In the genomic region with DNA sequence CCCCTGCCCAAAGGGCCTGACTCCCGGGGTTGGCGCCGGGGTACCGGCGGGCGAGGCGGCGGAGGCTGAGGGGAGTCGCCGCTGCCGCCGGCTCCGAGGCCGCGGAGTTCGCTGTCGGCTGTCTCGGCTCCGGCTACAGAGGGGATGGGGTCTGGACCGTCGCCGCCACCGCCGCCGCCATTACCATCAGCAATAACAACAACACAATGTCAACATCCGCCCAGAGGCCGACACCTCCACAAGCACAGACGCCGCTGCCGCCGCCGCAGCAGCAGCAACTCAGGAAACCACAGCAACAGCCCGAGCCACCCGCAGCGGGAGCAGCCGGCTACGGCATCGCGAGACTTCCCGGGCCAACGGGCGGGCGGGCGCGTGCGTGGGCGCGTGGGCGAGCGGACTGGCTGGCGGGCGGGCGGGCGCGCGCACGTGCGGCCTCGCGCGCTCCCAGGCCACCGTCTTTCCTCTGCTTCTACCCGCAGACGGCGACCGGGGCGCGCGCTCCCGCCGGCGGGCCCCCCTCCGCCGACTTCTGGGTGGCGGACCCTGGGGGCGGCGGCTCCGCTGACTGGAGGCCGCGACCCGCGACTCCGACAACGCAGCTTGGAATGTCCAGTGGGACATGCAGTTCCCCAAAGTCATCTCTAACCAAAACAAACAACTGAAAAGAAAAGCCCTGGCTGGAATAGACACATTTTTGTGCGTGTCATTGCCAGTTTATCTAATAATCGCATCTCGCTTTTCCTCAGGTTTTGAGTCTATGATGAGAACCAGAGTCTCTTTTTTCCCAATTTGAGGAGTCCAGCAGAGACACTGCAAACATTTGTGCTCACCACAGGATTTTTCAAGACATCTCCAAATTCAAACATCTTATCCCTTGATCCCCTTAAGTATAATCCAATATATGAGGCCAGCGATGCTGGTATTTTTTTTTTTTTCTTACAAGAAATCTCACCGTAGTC, we compare ENCODE assay signal across 1 cellular context.
TF ChIP-seq lines count a peak whose summit lies in the region.

A gene (minus strand): TSS at position 289 of the 959 bp plus-strand sequence. CDS start 305 bp downstream, outside the sequence.

TF ChIP-seq in K562, 482 proteins besides CTCF, POLR2A, EP300 and RAD21 (continued from another document and continues in another):
- TF ChIP-seq RB1 (IDR thresholded peaks at IDR 0.05; ENCODE audit: low read depth) (no peak; the same call in none of the 2 replicates), POLR2H (tag; IDR thresholded peaks at IDR 0.05; ENCODE audit: low read depth) (peak; percentile 65), MAZ (CRISPR knock-in tag; conservative IDR thresholded peaks at IDR 0.05 in 1 of 2, IDR thresholded peaks at IDR 0.05 in 1 of 2) (peak; percentile 43 to 44; a peak in 3 of 4 replicates), ZNF384 (IDR thresholded peaks at IDR 0.05; ENCODE audit: low read depth, low read length) (no peak), CC2D1A (IDR thresholded peaks at IDR 0.05) (no peak), HMGN3 (IDR thresholded peaks at IDR 0.05; ENCODE audit: borderline replicate concordance, extremely low read depth, insufficient read length, low read depth, low read length) (peak; percentile 65), TRIM28 (IDR thresholded peaks at IDR 0.05) (no peak), HCFC1 (IDR thresholded peaks at IDR 0.05; ENCODE audit: low read depth, low read length) (peak; percentile 22; the same call in 1 of the 2 replicates), POLR2B (IDR thresholded peaks at IDR 0.05; ENCODE audit: low read depth, partially characterized antibody) (peak; percentile 87), PTBP1 (IDR thresholded peaks at IDR 0.05; ENCODE audit: low read depth, low read length) (0 out of 2 replicates have a peak, but pooled peaks have one; percentile 34), SOX6 (IDR thresholded peaks at IDR 0.05) (peak; percentile 20), E2F3 (CRISPR knock-in tag; IDR thresholded peaks at IDR 0.05) (peak; percentile 37; the same call in 1 of the 2 replicates), MYC (IDR thresholded peaks at IDR 0.05; ENCODE audit: low read depth, low read length) (peak; percentile 69; the same call in 1 of the 2 replicates), MYC (CRISPR knock-in tag; IDR thresholded peaks at IDR 0.05; ENCODE audit: borderline replicate concordance, low read depth) (no peak), TEAD1 (CRISPR knock-in tag; IDR thresholded peaks at IDR 0.05) (0 out of 4 replicates have a peak, but pooled peaks of 1 of the 2 experiments have one; percentile 28), SIN3B (IDR thresholded peaks at IDR 0.05; ENCODE audit: low read depth) (peak; percentile 43; the same call in 1 of the 2 replicates), ETV6 (IDR thresholded peaks at IDR 0.05; ENCODE audit: borderline replicate concordance in 1 of 2, low read depth in 2 of 2, low read length in 1 of 2) (no peak), ETV6 (CRISPR knock-in tag; IDR thresholded peaks at IDR 0.05; ENCODE audit: borderline replicate concordance) (no peak), KLF6 (CRISPR knock-in tag; IDR thresholded peaks at IDR 0.05; ENCODE audit: borderline replicate concordance) (no peak), NCOR1 (IDR thresholded peaks at IDR 0.05) (peak; percentile 39), RBBP5 (IDR thresholded peaks at IDR 0.05; ENCODE audit: borderline replicate concordance, insufficient read depth, low read length, poor library complexity, severe bottlenecking) (peak; percentile 96), DMBX1 (CRISPR knock-in tag; IDR thresholded peaks at IDR 0.05; ENCODE audit: borderline replicate concordance) (peak; percentile 87), SMARCA4 (IDR thresholded peaks at IDR 0.05) (0 out of 2 replicates have a peak, but pooled peaks have one; percentile 30), ERF (CRISPR knock-in tag; IDR thresholded peaks at IDR 0.05) (peak; percentile 77; the same call in 1 of the 2 replicates), BCL6 (CRISPR knock-in tag; IDR thresholded peaks at IDR 0.05) (no peak), NRF1 (conservative IDR thresholded peaks at IDR 0.05 in 1 of 2, IDR thresholded peaks at IDR 0.05 in 1 of 2) (peak in 1 of 2 experiments; percentile 85), KLF1 (tag; IDR thresholded peaks at IDR 0.05) (0 out of 2 replicates have a peak, but pooled peaks have one; percentile 15), CCNT2 (IDR thresholded peaks at IDR 0.05; ENCODE audit: borderline replicate concordance, extremely low read depth, insufficient read length, low read depth, low read length) (peak; percentile 64), BHLHE40 (IDR thresholded peaks at IDR 0.05; ENCODE audit: low read length) (peak; percentile 67), NFE2 (IDR thresholded peaks at IDR 0.05; ENCODE audit: low read depth) (peak; percentile 26; the same call in 1 of the 2 replicates), ZFP36 (IDR thresholded peaks at IDR 0.05; ENCODE audit: low read depth, low read length, partially characterized antibody) (peak; percentile 20), SMARCA5 (IDR thresholded peaks at IDR 0.05) (no peak), ETV1 (tag; conservative IDR thresholded peaks at IDR 0.05; ENCODE audit: low read depth) (peak; percentile 58; the same call in 1 of the 2 replicates)
- TF ChIP-seq, protein P1, sequence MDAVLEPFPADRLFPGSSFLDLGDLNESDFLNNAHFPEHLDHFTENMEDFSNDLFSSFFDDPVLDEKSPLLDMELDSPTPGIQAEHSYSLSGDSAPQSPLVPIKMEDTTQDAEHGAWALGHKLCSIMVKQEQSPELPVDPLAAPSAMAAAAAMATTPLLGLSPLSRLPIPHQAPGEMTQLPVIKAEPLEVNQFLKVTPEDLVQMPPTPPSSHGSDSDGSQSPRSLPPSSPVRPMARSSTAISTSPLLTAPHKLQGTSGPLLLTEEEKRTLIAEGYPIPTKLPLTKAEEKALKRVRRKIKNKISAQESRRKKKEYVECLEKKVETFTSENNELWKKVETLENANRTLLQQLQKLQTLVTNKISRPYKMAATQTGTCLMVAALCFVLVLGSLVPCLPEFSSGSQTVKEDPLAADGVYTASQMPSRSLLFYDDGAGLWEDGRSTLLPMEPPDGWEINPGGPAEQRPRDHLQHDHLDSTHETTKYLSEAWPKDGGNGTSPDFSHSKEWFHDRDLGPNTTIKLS (IDR thresholded peaks at IDR 0.05; ENCODE audit: borderline replicate concordance, low read depth), result peak; percentile 78
- TF ChIP-seq, protein P2, sequence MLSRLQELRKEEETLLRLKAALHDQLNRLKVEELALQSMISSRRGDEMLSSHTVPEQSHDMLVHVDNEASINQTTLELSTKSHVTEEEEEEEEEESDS (CRISPR knock-in tag; IDR thresholded peaks at IDR 0.05), result no peak
- TF ChIP-seq, protein P3, sequence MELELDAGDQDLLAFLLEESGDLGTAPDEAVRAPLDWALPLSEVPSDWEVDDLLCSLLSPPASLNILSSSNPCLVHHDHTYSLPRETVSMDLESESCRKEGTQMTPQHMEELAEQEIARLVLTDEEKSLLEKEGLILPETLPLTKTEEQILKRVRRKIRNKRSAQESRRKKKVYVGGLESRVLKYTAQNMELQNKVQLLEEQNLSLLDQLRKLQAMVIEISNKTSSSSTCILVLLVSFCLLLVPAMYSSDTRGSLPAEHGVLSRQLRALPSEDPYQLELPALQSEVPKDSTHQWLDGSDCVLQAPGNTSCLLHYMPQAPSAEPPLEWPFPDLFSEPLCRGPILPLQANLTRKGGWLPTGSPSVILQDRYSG (tag; conservative IDR thresholded peaks at IDR 0.05; ENCODE audit: low read depth), result no peak
- TF ChIP-seq, protein P4, sequence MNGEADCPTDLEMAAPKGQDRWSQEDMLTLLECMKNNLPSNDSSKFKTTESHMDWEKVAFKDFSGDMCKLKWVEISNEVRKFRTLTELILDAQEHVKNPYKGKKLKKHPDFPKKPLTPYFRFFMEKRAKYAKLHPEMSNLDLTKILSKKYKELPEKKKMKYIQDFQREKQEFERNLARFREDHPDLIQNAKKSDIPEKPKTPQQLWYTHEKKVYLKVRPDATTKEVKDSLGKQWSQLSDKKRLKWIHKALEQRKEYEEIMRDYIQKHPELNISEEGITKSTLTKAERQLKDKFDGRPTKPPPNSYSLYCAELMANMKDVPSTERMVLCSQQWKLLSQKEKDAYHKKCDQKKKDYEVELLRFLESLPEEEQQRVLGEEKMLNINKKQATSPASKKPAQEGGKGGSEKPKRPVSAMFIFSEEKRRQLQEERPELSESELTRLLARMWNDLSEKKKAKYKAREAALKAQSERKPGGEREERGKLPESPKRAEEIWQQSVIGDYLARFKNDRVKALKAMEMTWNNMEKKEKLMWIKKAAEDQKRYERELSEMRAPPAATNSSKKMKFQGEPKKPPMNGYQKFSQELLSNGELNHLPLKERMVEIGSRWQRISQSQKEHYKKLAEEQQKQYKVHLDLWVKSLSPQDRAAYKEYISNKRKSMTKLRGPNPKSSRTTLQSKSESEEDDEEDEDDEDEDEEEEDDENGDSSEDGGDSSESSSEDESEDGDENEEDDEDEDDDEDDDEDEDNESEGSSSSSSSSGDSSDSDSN (IDR thresholded peaks at IDR 0.05; ENCODE audit: borderline replicate concordance in 1 of 2, low read depth in 2 of 2, low read length in 2 of 2), result peak; percentile 20 to 40; a peak in 2 of 4 replicates
- TF ChIP-seq, protein P5, sequence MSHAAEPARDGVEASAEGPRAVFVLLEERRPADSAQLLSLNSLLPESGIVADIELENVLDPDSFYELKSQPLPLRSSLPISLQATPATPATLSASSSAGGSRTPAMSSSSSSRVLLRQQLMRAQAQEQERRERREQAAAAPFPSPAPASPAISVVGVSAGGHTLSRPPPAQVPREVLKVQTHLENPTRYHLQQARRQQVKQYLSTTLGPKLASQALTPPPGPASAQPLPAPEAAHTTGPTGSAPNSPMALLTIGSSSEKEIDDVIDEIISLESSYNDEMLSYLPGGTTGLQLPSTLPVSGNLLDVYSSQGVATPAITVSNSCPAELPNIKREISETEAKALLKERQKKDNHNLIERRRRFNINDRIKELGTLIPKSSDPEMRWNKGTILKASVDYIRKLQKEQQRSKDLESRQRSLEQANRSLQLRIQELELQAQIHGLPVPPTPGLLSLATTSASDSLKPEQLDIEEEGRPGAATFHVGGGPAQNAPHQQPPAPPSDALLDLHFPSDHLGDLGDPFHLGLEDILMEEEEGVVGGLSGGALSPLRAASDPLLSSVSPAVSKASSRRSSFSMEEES (CRISPR knock-in tag; IDR thresholded peaks at IDR 0.05), result no peak
- TF ChIP-seq, protein P6, sequence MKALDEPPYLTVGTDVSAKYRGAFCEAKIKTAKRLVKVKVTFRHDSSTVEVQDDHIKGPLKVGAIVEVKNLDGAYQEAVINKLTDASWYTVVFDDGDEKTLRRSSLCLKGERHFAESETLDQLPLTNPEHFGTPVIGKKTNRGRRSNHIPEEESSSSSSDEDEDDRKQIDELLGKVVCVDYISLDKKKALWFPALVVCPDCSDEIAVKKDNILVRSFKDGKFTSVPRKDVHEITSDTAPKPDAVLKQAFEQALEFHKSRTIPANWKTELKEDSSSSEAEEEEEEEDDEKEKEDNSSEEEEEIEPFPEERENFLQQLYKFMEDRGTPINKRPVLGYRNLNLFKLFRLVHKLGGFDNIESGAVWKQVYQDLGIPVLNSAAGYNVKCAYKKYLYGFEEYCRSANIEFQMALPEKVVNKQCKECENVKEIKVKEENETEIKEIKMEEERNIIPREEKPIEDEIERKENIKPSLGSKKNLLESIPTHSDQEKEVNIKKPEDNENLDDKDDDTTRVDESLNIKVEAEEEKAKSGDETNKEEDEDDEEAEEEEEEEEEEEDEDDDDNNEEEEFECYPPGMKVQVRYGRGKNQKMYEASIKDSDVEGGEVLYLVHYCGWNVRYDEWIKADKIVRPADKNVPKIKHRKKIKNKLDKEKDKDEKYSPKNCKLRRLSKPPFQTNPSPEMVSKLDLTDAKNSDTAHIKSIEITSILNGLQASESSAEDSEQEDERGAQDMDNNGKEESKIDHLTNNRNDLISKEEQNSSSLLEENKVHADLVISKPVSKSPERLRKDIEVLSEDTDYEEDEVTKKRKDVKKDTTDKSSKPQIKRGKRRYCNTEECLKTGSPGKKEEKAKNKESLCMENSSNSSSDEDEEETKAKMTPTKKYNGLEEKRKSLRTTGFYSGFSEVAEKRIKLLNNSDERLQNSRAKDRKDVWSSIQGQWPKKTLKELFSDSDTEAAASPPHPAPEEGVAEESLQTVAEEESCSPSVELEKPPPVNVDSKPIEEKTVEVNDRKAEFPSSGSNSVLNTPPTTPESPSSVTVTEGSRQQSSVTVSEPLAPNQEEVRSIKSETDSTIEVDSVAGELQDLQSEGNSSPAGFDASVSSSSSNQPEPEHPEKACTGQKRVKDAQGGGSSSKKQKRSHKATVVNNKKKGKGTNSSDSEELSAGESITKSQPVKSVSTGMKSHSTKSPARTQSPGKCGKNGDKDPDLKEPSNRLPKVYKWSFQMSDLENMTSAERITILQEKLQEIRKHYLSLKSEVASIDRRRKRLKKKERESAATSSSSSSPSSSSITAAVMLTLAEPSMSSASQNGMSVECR (CRISPR knock-in tag; IDR thresholded peaks at IDR 0.05), result 0 out of 2 replicates have a peak, but pooled peaks have one; percentile 57
- TF ChIP-seq, protein P7, sequence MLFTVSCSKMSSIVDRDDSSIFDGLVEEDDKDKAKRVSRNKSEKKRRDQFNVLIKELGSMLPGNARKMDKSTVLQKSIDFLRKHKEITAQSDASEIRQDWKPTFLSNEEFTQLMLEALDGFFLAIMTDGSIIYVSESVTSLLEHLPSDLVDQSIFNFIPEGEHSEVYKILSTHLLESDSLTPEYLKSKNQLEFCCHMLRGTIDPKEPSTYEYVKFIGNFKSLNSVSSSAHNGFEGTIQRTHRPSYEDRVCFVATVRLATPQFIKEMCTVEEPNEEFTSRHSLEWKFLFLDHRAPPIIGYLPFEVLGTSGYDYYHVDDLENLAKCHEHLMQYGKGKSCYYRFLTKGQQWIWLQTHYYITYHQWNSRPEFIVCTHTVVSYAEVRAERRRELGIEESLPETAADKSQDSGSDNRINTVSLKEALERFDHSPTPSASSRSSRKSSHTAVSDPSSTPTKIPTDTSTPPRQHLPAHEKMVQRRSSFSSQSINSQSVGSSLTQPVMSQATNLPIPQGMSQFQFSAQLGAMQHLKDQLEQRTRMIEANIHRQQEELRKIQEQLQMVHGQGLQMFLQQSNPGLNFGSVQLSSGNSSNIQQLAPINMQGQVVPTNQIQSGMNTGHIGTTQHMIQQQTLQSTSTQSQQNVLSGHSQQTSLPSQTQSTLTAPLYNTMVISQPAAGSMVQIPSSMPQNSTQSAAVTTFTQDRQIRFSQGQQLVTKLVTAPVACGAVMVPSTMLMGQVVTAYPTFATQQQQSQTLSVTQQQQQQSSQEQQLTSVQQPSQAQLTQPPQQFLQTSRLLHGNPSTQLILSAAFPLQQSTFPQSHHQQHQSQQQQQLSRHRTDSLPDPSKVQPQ (CRISPR knock-in tag; IDR thresholded peaks at IDR 0.05; ENCODE audit: borderline replicate concordance), result no peak
- TF ChIP-seq, protein P8, sequence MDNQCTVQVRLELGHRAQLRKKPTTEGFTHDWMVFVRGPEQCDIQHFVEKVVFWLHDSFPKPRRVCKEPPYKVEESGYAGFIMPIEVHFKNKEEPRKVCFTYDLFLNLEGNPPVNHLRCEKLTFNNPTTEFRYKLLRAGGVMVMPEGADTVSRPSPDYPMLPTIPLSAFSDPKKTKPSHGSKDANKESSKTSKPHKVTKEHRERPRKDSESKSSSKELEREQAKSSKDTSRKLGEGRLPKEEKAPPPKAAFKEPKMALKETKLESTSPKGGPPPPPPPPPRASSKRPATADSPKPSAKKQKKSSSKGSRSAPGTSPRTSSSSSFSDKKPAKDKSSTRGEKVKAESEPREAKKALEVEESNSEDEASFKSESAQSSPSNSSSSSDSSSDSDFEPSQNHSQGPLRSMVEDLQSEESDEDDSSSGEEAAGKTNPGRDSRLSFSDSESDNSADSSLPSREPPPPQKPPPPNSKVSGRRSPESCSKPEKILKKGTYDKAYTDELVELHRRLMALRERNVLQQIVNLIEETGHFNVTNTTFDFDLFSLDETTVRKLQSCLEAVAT (IDR thresholded peaks at IDR 0.05), result peak in 1 of 2 experiments; percentile 71; a peak in 1 of 4 replicates
- TF ChIP-seq, protein P9, sequence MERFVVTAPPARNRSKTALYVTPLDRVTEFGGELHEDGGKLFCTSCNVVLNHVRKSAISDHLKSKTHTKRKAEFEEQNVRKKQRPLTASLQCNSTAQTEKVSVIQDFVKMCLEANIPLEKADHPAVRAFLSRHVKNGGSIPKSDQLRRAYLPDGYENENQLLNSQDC (CRISPR knock-in tag; IDR thresholded peaks at IDR 0.05), result peak; percentile 14; the same call in 1 of the 2 replicates
